In the genomic region with DNA sequence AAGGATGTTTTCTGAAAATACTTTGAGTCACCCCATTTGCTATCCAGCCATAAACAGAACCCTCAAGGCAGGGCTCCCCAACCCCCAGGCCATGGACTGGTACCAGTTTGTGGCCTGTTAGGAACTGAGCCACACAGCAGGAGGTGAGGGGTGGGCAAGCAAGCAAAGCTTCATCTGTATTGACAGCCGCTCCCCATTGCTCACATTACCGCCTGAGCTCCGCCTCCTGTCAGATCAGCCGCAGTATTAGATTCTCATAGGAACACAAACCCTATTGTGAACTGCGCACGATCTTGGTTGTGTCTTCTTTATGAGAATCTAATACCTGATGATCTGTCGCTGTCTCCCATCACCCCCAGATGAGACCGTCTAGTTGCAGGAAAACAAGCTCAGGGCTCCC, we compare ENCODE assay signal across 6 cellular contexts.
"Had no signal": no experiment of that assay in that cellular context is flagged by ENCODE, and none has a peak within 500 bp of the region (broad histone marks: within the 10 kb centered on the region; RNA-seq: fewer than 3 reads in every experiment).

No MANE protein-coding gene starts in this region.

- DNase-seq: GDM1, GF-D8 had no signal

- FAIRE-seq: GM12878, GM12891, GM18507, GM19239 had no signal

- H3K4me3 ChIP-seq: GM12878 had no signal
